1 cellular context compared by ENCODE assay signal in the genomic region with DNA sequence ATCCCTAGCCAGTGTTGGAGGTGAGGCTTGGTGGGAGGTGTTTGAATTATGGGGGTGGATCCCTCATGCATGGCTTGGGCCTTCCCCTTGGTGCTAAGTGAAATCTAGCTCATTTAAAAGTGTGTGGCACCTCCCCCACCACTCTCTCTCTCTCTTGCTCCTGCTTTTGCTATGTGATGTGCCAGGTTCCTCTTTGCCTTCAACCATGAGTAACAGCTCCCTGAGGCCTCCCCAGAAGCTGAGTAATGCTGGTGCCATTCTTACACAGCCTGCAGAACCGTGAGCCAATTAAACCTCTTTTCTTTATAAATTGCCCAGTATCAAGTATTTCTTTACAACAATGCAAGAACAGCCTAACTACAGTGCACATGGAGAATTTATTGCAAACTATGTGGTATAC.
TF ChIP-seq lines count a peak whose summit lies in the region.

No MANE protein-coding gene starts in this region.

TF ChIP-seq in WTC11, 78 proteins besides CTCF, POLR2A, EP300 and RAD21 (continued from another document):
- TF ChIP-seq, protein P1, sequence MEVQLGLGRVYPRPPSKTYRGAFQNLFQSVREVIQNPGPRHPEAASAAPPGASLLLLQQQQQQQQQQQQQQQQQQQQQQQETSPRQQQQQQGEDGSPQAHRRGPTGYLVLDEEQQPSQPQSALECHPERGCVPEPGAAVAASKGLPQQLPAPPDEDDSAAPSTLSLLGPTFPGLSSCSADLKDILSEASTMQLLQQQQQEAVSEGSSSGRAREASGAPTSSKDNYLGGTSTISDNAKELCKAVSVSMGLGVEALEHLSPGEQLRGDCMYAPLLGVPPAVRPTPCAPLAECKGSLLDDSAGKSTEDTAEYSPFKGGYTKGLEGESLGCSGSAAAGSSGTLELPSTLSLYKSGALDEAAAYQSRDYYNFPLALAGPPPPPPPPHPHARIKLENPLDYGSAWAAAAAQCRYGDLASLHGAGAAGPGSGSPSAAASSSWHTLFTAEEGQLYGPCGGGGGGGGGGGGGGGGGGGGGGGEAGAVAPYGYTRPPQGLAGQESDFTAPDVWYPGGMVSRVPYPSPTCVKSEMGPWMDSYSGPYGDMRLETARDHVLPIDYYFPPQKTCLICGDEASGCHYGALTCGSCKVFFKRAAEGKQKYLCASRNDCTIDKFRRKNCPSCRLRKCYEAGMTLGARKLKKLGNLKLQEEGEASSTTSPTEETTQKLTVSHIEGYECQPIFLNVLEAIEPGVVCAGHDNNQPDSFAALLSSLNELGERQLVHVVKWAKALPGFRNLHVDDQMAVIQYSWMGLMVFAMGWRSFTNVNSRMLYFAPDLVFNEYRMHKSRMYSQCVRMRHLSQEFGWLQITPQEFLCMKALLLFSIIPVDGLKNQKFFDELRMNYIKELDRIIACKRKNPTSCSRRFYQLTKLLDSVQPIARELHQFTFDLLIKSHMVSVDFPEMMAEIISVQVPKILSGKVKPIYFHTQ (CRISPR knock-in tag; IDR thresholded peaks at IDR 0.05) = no peak
- TF ChIP-seq, protein P2, sequence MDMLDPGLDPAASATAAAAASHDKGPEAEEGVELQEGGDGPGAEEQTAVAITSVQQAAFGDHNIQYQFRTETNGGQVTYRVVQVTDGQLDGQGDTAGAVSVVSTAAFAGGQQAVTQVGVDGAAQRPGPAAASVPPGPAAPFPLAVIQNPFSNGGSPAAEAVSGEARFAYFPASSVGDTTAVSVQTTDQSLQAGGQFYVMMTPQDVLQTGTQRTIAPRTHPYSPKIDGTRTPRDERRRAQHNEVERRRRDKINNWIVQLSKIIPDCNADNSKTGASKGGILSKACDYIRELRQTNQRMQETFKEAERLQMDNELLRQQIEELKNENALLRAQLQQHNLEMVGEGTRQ (CRISPR knock-in tag; IDR thresholded peaks at IDR 0.05) = no peak
- TF ChIP-seq, protein P3, sequence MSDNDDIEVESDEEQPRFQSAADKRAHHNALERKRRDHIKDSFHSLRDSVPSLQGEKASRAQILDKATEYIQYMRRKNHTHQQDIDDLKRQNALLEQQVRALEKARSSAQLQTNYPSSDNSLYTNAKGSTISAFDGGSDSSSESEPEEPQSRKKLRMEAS (CRISPR knock-in tag; IDR thresholded peaks at IDR 0.05) = no peak
- no peak for TF ChIP-seq NFYB (CRISPR knock-in tag; conservative IDR thresholded peaks at IDR 0.05; ENCODE audit: low read depth)
- TF ChIP-seq CBFB (CRISPR knock-in tag; IDR thresholded peaks at IDR 0.05; ENCODE audit: low read depth) = no peak
